In genomic region chr17:15492186-15492585, GRCh38 we compare ENCODE assay signal across 22 cellular contexts. TPM values are rescaled to one million over a fixed set of nuclear protein-coding genes. Genes with fewer than 3 reads are reported as not detected.
DNase-seq lines count a peak whose midpoint lies in the region; ATAC-seq, FAIRE-seq and TF ChIP-seq lines count a peak whose summit lies in the region.
"Had no signal": no experiment of that assay in that cellular context is flagged by ENCODE, and none has a peak within 500 bp of the region (broad histone marks: within the 10 kb centered on the region; RNA-seq: fewer than 3 reads in every experiment).

No MANE protein-coding gene starts in this region.

- H3K36me3 Mint-ChIP-seq in astrocyte (ENCODE audit: low read depth, unreplicated experiment) (peaks cover 23% of the 10 kb centered on the region), osteocyte (ENCODE audit: unreplicated experiment) (peaks cover 23% of the 10 kb centered on the region)

- no peaks in the 10 kb centered on the region for H3K9me3 ChIP-seq in astrocyte (ENCODE audit: insufficient read depth, low read depth, low read length)

- FAIRE-seq in GM12891 (lab: Jason Lieb, UNC) (peak; percentile 9), astrocyte (lab: Jason Lieb, UNC) (peak; percentile 13)
- FAIRE-seq: GM19239 had no signal

- TF ChIP-seq CTCF in astrocyte (IDR thresholded peaks at IDR 0.05; ENCODE audit: insufficient read depth, low read depth, low read length) = no peak
- TF ChIP-seq CTCF in osteocyte (IDR thresholded peaks at IDR 0.05) = no peak

- H3K27ac Mint-ChIP-seq in astrocyte (ENCODE audit: unreplicated experiment) = peak overlapping the region; percentile 53
- H3K27ac Mint-ChIP-seq in osteocyte (ENCODE audit: unreplicated experiment) = peak overlapping the region; percentile 97

- no peak overlapping the region for H3K4me2 ChIP-seq in astrocyte (ENCODE audit: low read length)

- no peak overlapping the region for H3K9ac ChIP-seq in astrocyte (ENCODE audit: low read length)

- peaks cover 14% of the 10 kb centered on the region for H3K4me1 ChIP-seq in astrocyte (ENCODE audit: insufficient read depth, low read length)

- H3K27ac ChIP-seq in astrocyte (ENCODE audit: low read depth, low read length) = no peak overlapping the region
- H3K27ac ChIP-seq: C4-2B had no signal

- ATAC-seq in GM21515 (IDR thresholded peaks at IDR 0.05; ENCODE audit: unreplicated experiment) (no peak), GM19023 (IDR thresholded peaks at IDR 0.05; ENCODE audit: unreplicated experiment) (no peak), GM19455 (IDR thresholded peaks at IDR 0.05; ENCODE audit: unreplicated experiment) (no peak)

- no peaks in the 10 kb centered on the region for H3K79me2 ChIP-seq in astrocyte (ENCODE audit: insufficient read depth, low read length)

- DNase-seq in GM12891 (ENCODE audit: insufficient read length, low spot score) (no peak), astrocyte (ENCODE audit: low read depth) (no peak), erythroblast (lab: John Stamatoyannopoulos, UW) (peak; percentile 20 to 62), osteocyte (ENCODE audit: extremely low spot score, unreplicated experiment) (no peak)
- DNase-seq: 8988T; AML-193; Calu3; CD8-positive, alpha-beta memory T cell; DMS153; HCEC 1CT; MM.1S; NCI-H1048; NCI-H1417 treated with DMSO at 0.1 percent for 48 hours; NCI-H187; NCI-H446; NCI-H526; Right ventricle myocardium superior had no signal

- H3K27me3 Mint-ChIP-seq in astrocyte (ENCODE audit: low read depth, unreplicated experiment) (no peaks in the 10 kb centered on the region), osteocyte (ENCODE audit: unreplicated experiment) (no peaks in the 10 kb centered on the region)
- H3K27me3 Mint-ChIP-seq: CD8-positive, alpha-beta memory T cell had no signal

- H3K27me3 ChIP-seq in astrocyte (ENCODE audit: insufficient read depth, low read length) = no peaks in the 10 kb centered on the region

- no peak overlapping the region for H2AFZ ChIP-seq in astrocyte (ENCODE audit: low read depth, low read length)

- H3K4me3 Mint-ChIP-seq in astrocyte (ENCODE audit: unreplicated experiment) (no peak overlapping the region), osteocyte (ENCODE audit: unreplicated experiment) (no peak overlapping the region)
- H3K4me3 Mint-ChIP-seq: CD8-positive, alpha-beta memory T cell had no signal

- TF ChIP-seq POLR2A in GM12891 (IDR thresholded peaks at IDR 0.05; ENCODE audit: low read depth, low read length) = no peak
- no peak for TF ChIP-seq POLR2A in erythroblast (IDR thresholded peaks at IDR 0.05; ENCODE audit: low read length)

- peaks cover 9% of the 10 kb centered on the region for H3K36me3 ChIP-seq in astrocyte (ENCODE audit: insufficient read depth, low read length)

- no peak overlapping the region for H3K4me3 ChIP-seq in astrocyte (ENCODE audit: insufficient read depth, low read depth, low read length)

- peaks cover 17% of the 10 kb centered on the region for H3K4me1 Mint-ChIP-seq in astrocyte (ENCODE audit: low read depth, unreplicated experiment)
- H3K4me1 Mint-ChIP-seq in osteocyte (ENCODE audit: unreplicated experiment) = peaks cover 50% of the 10 kb centered on the region

- H3K9me3 Mint-ChIP-seq in astrocyte (ENCODE audit: unreplicated experiment) (no peaks in the 10 kb centered on the region), osteocyte (ENCODE audit: unreplicated experiment) (no peaks in the 10 kb centered on the region)
- H3K9me3 Mint-ChIP-seq: CD8-positive, alpha-beta memory T cell had no signal

- H4K20me1 ChIP-seq in astrocyte (ENCODE audit: insufficient read depth, low read length) = no peaks in the 10 kb centered on the region

TF ChIP-seq in GM12891, 5 proteins besides CTCF, POLR2A, EP300 and RAD21:
- TF ChIP-seq POLR2AphosphoS5 (IDR thresholded peaks at IDR 0.05; ENCODE audit: low read depth, low read length) (no peak), POU2F2 (IDR thresholded peaks at IDR 0.05; ENCODE audit: low read depth, low read length) (no peak)

RNA-seq across cellular contexts. Expression of gene CDRT4, which starts 24.8 kb away (rescaled TPM):
- polyA plus RNA-seq in GM12891 (2012; ENCODE audit: low read depth, missing spikeins) = not detected
- total RNA-seq in astrocyte = 6.2 and 8.8 TPM in 2 replicates
- total RNA-seq in osteocyte = 9.6 and 10.1 TPM in 2 replicates
- polyA plus RNA-seq: CD8-positive, alpha-beta memory T cell had no signal

Comparison
In these comparisons a context has a peak if more than half of its experiments do, and no peak if none do; other contexts are left out.
1. DNase-seq: peak in erythroblast (2 of 2); none in GM12891 (single experiment), astrocyte (single experiment) and osteocyte (single experiment).